In the genomic region with DNA sequence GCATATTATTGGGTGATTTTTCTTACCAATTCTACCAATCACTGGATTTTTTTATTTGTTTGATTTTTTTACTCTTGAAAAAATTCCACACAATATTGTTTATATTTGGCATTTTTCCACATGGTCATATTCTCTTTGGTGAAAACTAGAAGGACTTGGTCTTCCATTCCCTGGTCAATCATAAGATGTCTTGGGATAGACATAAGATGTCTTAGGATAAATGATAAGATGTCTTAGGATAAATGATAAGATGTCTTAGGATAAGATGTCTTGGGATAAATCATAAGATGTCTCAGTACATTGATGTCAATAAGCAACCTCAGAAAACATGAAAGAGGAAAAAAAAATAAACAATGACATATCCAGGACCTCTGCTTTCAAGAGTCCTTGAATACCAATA, we compare ENCODE assay signal across 26 cellular contexts.
"Had no signal": no experiment of that assay in that cellular context is flagged by ENCODE, and none has a peak within 500 bp of the region (broad histone marks: within the 10 kb centered on the region; RNA-seq: fewer than 3 reads in every experiment).

No MANE protein-coding gene starts in this region.

- H3K36me3 ChIP-seq: colonic mucosa, esophagus muscularis mucosa, esophagus squamous epithelium, gastrocnemius medialis, gastroesophageal sphincter, heart left ventricle, heart right ventricle had no signal

- H3K4me1 ChIP-seq: colonic mucosa, esophagus muscularis mucosa, esophagus squamous epithelium, foreskin keratinocyte, gastrocnemius medialis, gastroesophageal sphincter, heart left ventricle, heart right ventricle had no signal

- H3K27me3 ChIP-seq: colonic mucosa, dorsolateral prefrontal cortex, esophagus muscularis mucosa, esophagus squamous epithelium, foreskin keratinocyte, gastrocnemius medialis, gastroesophageal sphincter, heart left ventricle, heart right ventricle had no signal

- DNase-seq: colonic mucosa; cortex of kidney; dermis blood vessel endothelial cell; dorsolateral prefrontal cortex; effector CD4-positive, alpha-beta T cell; effector CD8-positive, alpha-beta T cell; effector memory CD4-positive, alpha-beta T cell; effector memory CD8-positive, alpha-beta T cell; endodermal cell; erythroblast; esophagus squamous epithelium; foreskin fibroblast; foreskin keratinocyte; foreskin melanocyte; gastrocnemius medialis; glutamatergic neuron; head of caudate nucleus; heart left ventricle; heart right ventricle had no signal

- H3K9me3 ChIP-seq: colonic mucosa, esophagus muscularis mucosa, esophagus squamous epithelium, gastrocnemius medialis, gastroesophageal sphincter had no signal

- FAIRE-seq: endothelial cell of umbilical vein, frontal cortex had no signal

- ATAC-seq: effector memory CD8-positive, alpha-beta T cell; esophagus mucosa; foreskin keratinocyte; gastrocnemius medialis; gastroesophageal sphincter; heart left ventricle; heart right ventricle had no signal

- H3K4me3 ChIP-seq: colonic mucosa, coronary artery, dorsolateral prefrontal cortex, esophagus muscularis mucosa, esophagus squamous epithelium, gastrocnemius medialis, gastroesophageal sphincter, heart left ventricle, heart right ventricle had no signal

- H3K27ac ChIP-seq: colonic mucosa, coronary artery, dorsolateral prefrontal cortex, epithelial cell of prostate, esophagus muscularis mucosa, esophagus squamous epithelium, foreskin keratinocyte, gastrocnemius medialis, gastroesophageal sphincter, heart left ventricle, heart right ventricle had no signal
